7 cellular contexts compared by ENCODE assay signal in genomic region chr1:38029725-38030511, GRCh38. TPM values are rescaled to one million over a fixed set of nuclear protein-coding genes. Genes with fewer than 3 reads are reported as not detected.
DNase-seq lines count a peak whose midpoint lies in the region; ATAC-seq and TF ChIP-seq lines count a peak whose summit lies in the region.

No MANE protein-coding gene starts in this region.

- DNase-seq in T-cell: peak in 9 of 34 experiments; percentile 18 to 38 (median 28)
- DNase-seq in brain microvascular endothelial cell: peak; percentile 64
- peak in 1 of 3 donors; percentile 26 for DNase-seq in mucosa of descending colon
- DNase-seq in SHP77 treated with DMSO at 0.1 percent for 48 hours (lab: John Stamatoyannopoulos, UW): no peak

- peaks cover 13% of the 10 kb centered on the region for H3K4me1 ChIP-seq in mucosa of descending colon (ENCODE audit: low read depth)
- H3K4me1 ChIP-seq in subcutaneous abdominal adipose tissue (ENCODE audit: control insufficient read depth in 5 of 5, insufficient read depth in 5 of 5, low read length in 5 of 5): peaks cover 7 to 31% (median 24%) of the 10 kb centered on the region in 5 donors

- H3K4me3 ChIP-seq in brain microvascular endothelial cell (ENCODE audit: low read depth, low read length) (peak overlapping the region; percentile 26), mucosa of descending colon (no peak overlapping the region), subcutaneous abdominal adipose tissue (ENCODE audit: low read depth in 1 of 5, low read length in 5 of 5) (peak overlapping the region; percentile 14 to 44 (median 36))

- H3K27ac ChIP-seq in brain microvascular endothelial cell (peak overlapping the region; percentile 13), subcutaneous abdominal adipose tissue (ENCODE audit: low read depth, low read length) (no peak overlapping the region)

- H3K36me3 ChIP-seq in brain microvascular endothelial cell (replicated peaks) (peaks cover 13% of the 10 kb centered on the region), mucosa of descending colon (ENCODE audit: low read depth) (no peaks in the 10 kb centered on the region), subcutaneous abdominal adipose tissue (ENCODE audit: control insufficient read depth in 5 of 5, insufficient read depth in 5 of 5, low read length in 5 of 5) (peaks cover 3 to 14% (median 14%) of the 10 kb centered on the region in 5 donors)

- in situ Hi-C loops in brain microvascular endothelial cell (cut with HindIII; ENCODE audit: low pct_ligation_motif_present, low sequenced_read_pairs): loop anchor here (25.0 kb wide), 1 partner anchor 782 kb away; no protein-coding TSS in a partner anchor

- no peaks in the 10 kb centered on the region for H3K9me3 ChIP-seq in mucosa of descending colon
- no peaks in the 10 kb centered on the region for H3K9me3 ChIP-seq in subcutaneous abdominal adipose tissue (ENCODE audit: control insufficient read depth in 5 of 5, low read length in 5 of 5)

- CTCF ChIA-PET in T-cell (lab: Charles Lee): interaction anchor here in 1 of 2 donors (0.9 to 1.0 kb wide), 2 partner anchors 10 to 14 kb away, joined by 5 to 6 read pairs; no protein-coding TSS in a partner anchor

- POLR2A ChIA-PET in T-cell (lab: Charles Lee): no interaction called here

- no peaks in the 10 kb centered on the region for H3K27me3 Mint-ChIP-seq in T-cell

- peak overlapping the region in 2 of 3 donors; percentile 29 to 39 for H3K4me3 Mint-ChIP-seq in T-cell

- peaks cover 11% of the 10 kb centered on the region for H3K36me3 Mint-ChIP-seq in T-cell

- ATAC-seq in GM18907 (IDR thresholded peaks at IDR 0.05; ENCODE audit: unreplicated experiment) (peak; percentile 44), HG03095 (IDR thresholded peaks at IDR 0.05; ENCODE audit: unreplicated experiment) (peak; percentile 43), T-cell (replicated peaks in 1 of 4) (peak; percentile 71 to 77 (median 76)), mucosa of descending colon (peak; percentile 55)

- H3K27me3 ChIP-seq in brain microvascular endothelial cell (replicated peaks) (no peaks in the 10 kb centered on the region), subcutaneous abdominal adipose tissue (ENCODE audit: control insufficient read depth in 5 of 5, insufficient read depth in 4 of 5, low read length in 5 of 5) (peaks cover 0 to 11% (median 4%) of the 10 kb centered on the region in 5 donors)

- no peak for TF ChIP-seq CTCF in brain microvascular endothelial cell (IDR thresholded peaks at IDR 0.05; ENCODE audit: low read depth, low read length, missing control alignments)
- no peak for TF ChIP-seq CTCF in mucosa of descending colon (IDR thresholded peaks at IDR 0.05)

- intact Hi-C loops in mucosa of descending colon (cut with DNase I, micrococcal nuclease): no loop called here

- H3K4me1 Mint-ChIP-seq in T-cell: peaks cover 15 to 42% (median 30%) of the 10 kb centered on the region in 3 donors

- H3K9me3 Mint-ChIP-seq in T-cell: no peaks in the 10 kb centered on the region

- H3K27ac Mint-ChIP-seq in T-cell: peak overlapping the region; percentile 61 to 76

- peak overlapping the region in 2 of 5 donors; percentile 44 to 62 for H3K9ac ChIP-seq in subcutaneous abdominal adipose tissue (ENCODE audit: low read length in 5 of 5)

RNA-seq across cellular contexts. Expression of gene POU3F1, which starts 16.7 kb away (rescaled TPM):
- total RNA-seq in T-cell (under 1 TPM; 0.28 to 0.72 (median 0.64) TPM), mucosa of descending colon (not detected)

RNA-seq across cellular contexts. Expression of gene UTP11, which starts 17.4 kb away (rescaled TPM):
- total RNA-seq in T-cell (10 to 100 TPM in 3 of 5 donors, 1 to 10 TPM in 2; 8.5 to 18.3 (median 15.9) TPM), mucosa of descending colon (10 to 100 TPM; 13.7 to 35.7 (median 15.3) TPM)

RNA-seq across cellular contexts. Expression of gene FHL3, which starts 24.6 kb away (rescaled TPM):
- total RNA-seq in T-cell (10 to 100 TPM in 2 of 5 donors, 1 to 10 TPM in 3; 4.1 to 19.3 (median 8.1) TPM), mucosa of descending colon (10 to 100 TPM in 1 of 3 donors, 1 to 10 TPM in 2; 2.0 to 34.1 (median 8.7) TPM)

RNA-seq across cellular contexts. Expression of gene SF3A3, which starts 40.1 kb away (rescaled TPM):
- total RNA-seq in T-cell (10 to 100 TPM; 45.2 to 69.9 (median 53.0) TPM), mucosa of descending colon (10 to 100 TPM; 38.3 to 47.1 (median 44.7) TPM)
